ENCODE assay signal across 1 cellular context in genomic region chr1:227433663-227434062, GRCh38.
TF ChIP-seq lines count a peak whose summit lies in the region.

No MANE protein-coding gene starts in this region.

TF ChIP-seq in K562, 482 proteins besides CTCF, POLR2A, EP300 and RAD21 (continued from another document):
- TF ChIP-seq ZNF639 (CRISPR knock-in tag; conservative IDR thresholded peaks at IDR 0.05 in 1 of 2, IDR thresholded peaks at IDR 0.05 in 1 of 2) (no peak), KDM4B (IDR thresholded peaks at IDR 0.05; ENCODE audit: borderline replicate concordance in 2 of 2, low read depth in 1 of 2) (no peak), UBTF (IDR thresholded peaks at IDR 0.05; ENCODE audit: borderline replicate concordance in 1 of 2, low read depth in 2 of 2, low read length in 2 of 2) (no peak), ZNF764 (CRISPR knock-in tag; IDR thresholded peaks at IDR 0.05; ENCODE audit: low read depth) (no peak), ZBTB8A (IDR thresholded peaks at IDR 0.05; ENCODE audit: partially characterized antibody) (no peak), ZKSCAN8 (CRISPR knock-in tag; IDR thresholded peaks at IDR 0.05) (no peak), TCF3 (CRISPR knock-in tag; IDR thresholded peaks at IDR 0.05) (no peak), EHMT2 (IDR thresholded peaks at IDR 0.05) (peak; percentile 53; the same call in 1 of the 2 replicates), ATF3 (IDR thresholded peaks at IDR 0.05) (peak; percentile 66; the same call in 1 of the 2 replicates), ATF3 (CRISPR knock-in tag; conservative IDR thresholded peaks at IDR 0.05) (no peak), CHD7 (IDR thresholded peaks at IDR 0.05; ENCODE audit: low read depth, low read length) (no peak), ZBED1 (IDR thresholded peaks at IDR 0.05) (no peak), RFX5 (IDR thresholded peaks at IDR 0.05; ENCODE audit: low read depth, low read length) (no peak), RBM39 (optimal IDR thresholded peaks at IDR 0.05; ENCODE audit: low read depth, low read length) (peak; percentile 66), SNRNP70 (optimal IDR thresholded peaks at IDR 0.05; ENCODE audit: low read depth, low read length) (no peak), ZNF512 (tag; IDR thresholded peaks at IDR 0.05) (peak; percentile 69), ARHGAP35 (IDR thresholded peaks at IDR 0.05; ENCODE audit: partially characterized antibody) (peak; percentile 56), MLLT1 (IDR thresholded peaks at IDR 0.05) (0 out of 4 replicates have a peak, but pooled peaks have one; percentile 30 to 54), DPF2 (IDR thresholded peaks at IDR 0.05) (0 out of 2 replicates have a peak, but pooled peaks have one; percentile 46), NCOA6 (IDR thresholded peaks at IDR 0.05) (no peak), CBX8 (IDR thresholded peaks at IDR 0.05; ENCODE audit: borderline replicate concordance, extremely low read depth, low read depth, low read length, poor library complexity, severe bottlenecking) (no peak), NKRF (IDR thresholded peaks at IDR 0.05; ENCODE audit: borderline replicate concordance) (peak; percentile 32; the same call in 1 of the 2 replicates), THRA (IDR thresholded peaks at IDR 0.05) (no peak), TRIM24 (IDR thresholded peaks at IDR 0.05) (0 out of 4 replicates have a peak, but pooled peaks of 1 of the 2 experiments have one; percentile 11), SMAD4 (CRISPR knock-in tag; conservative IDR thresholded peaks at IDR 0.05) (0 out of 2 replicates have a peak, but pooled peaks have one; percentile 31), YY1 (IDR thresholded peaks at IDR 0.05; ENCODE audit: borderline replicate concordance in 1 of 3, control insufficient read depth in 1 of 3, extremely low read depth in 1 of 3, insufficient read depth in 3 of 3, insufficient read length in 1 of 3, insufficient replicate concordance in 2 of 3, low read depth in 1 of 3, low read length in 2 of 3) (peak in 1 of 3 experiments; percentile 10), NEUROD1 (IDR thresholded peaks at IDR 0.05; ENCODE audit: borderline replicate concordance, low read depth, low read length, partially characterized antibody) (no peak), SMARCA4 (IDR thresholded peaks at IDR 0.05) (0 out of 2 replicates have a peak, but pooled peaks have one; percentile 12), TAF9B (IDR thresholded peaks at IDR 0.05; ENCODE audit: partially characterized antibody) (no peak), ETV1 (tag; conservative IDR thresholded peaks at IDR 0.05; ENCODE audit: low read depth) (no peak), SPI1 (IDR thresholded peaks at IDR 0.05; ENCODE audit: borderline replicate concordance, low read depth, low read length) (no peak)
